ENCODE assay signal across 8 cellular contexts in the genomic region with DNA sequence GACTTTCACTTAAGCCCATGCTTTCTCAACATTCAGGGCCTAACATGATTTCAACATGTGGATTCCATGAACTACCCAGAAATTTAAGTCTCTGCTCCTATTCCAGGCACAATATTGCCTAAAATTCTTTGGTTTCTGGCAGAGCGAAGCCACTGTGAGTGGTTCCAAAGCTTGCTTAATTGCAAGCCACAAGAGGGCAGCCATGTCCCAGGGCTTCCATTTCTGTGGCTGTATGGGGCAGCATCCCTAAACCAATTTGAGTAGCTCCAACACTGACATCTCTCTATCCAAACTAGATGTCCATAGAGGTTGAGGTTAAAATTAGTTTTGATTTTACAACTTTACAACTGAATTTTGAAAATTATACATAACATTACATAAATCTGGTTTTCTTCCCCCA. TPM values are rescaled to one million over a fixed set of nuclear protein-coding genes. Genes with fewer than 3 reads are reported as not detected.
DNase-seq lines count a peak whose midpoint lies in the region; ATAC-seq, FAIRE-seq and TF ChIP-seq lines count a peak whose summit lies in the region.

No MANE protein-coding gene starts in this region.

- no peak overlapping the region for H3K4me3 ChIP-seq in DOHH2 (ENCODE audit: low read length)
- H3K4me3 ChIP-seq in HL-60 (replicated peaks; ENCODE audit: insufficient read depth, low read length), result no peak overlapping the region
- H3K4me3 ChIP-seq in WERI-Rb-1 (ENCODE audit: low read depth, low read length), result no peak overlapping the region
- no peak overlapping the region for H3K4me3 ChIP-seq in bronchial epithelial cell (ENCODE audit: low read depth, low read length)
- no peak overlapping the region for H3K4me3 ChIP-seq in liver (ENCODE audit: low read depth in 1 of 3, low read length in 3 of 3)

- H3K4me2 ChIP-seq in DOHH2 (ENCODE audit: low read length), result no peak overlapping the region

- H3K27me3 ChIP-seq in DOHH2 (ENCODE audit: control insufficient read depth, low read length) (peaks cover 8% of the 10 kb centered on the region; the same call in 1 of the 2 replicates), HL-60 (ENCODE audit: insufficient read depth, poor library complexity, severe bottlenecking) (no peaks in the 10 kb centered on the region), WERI-Rb-1 (ENCODE audit: insufficient read depth, low read depth, severe bottlenecking) (no peaks in the 10 kb centered on the region), bronchial epithelial cell (ENCODE audit: control insufficient read depth, insufficient read depth, low read length) (no peaks in the 10 kb centered on the region), liver (ENCODE audit: control insufficient read depth in 4 of 4, insufficient read depth in 4 of 4, low read length in 3 of 4) (no peaks in the 10 kb centered on the region)

- H3K79me2 ChIP-seq in DOHH2 (ENCODE audit: control insufficient read depth, low read length), result no peaks in the 10 kb centered on the region

- TF ChIP-seq CTCF in DOHH2 (IDR thresholded peaks at IDR 0.05; ENCODE audit: low read depth, low read length, poor library complexity, severe bottlenecking) (peak; percentile 83), HL-60 (IDR thresholded peaks at IDR 0.05; ENCODE audit: insufficient read depth, low read length) (peak; percentile 68), WERI-Rb-1 (IDR thresholded peaks at IDR 0.05; ENCODE audit: low read depth, low read length) (peak; percentile 68), bronchial epithelial cell (IDR thresholded peaks at IDR 0.05; ENCODE audit: insufficient read depth, low read length, severe bottlenecking) (peak; percentile 81), liver (IDR thresholded peaks at IDR 0.05; ENCODE audit: low read depth, low read length, missing input control) (peak; percentile 86)

- no peaks in the 10 kb centered on the region for H3K9me3 ChIP-seq in DOHH2 (ENCODE audit: control insufficient read depth, insufficient read depth, low read length)
- H3K9me3 ChIP-seq in WERI-Rb-1 (ENCODE audit: severe bottlenecking), result no peaks in the 10 kb centered on the region
- H3K9me3 ChIP-seq in liver (ENCODE audit: control insufficient read depth in 4 of 4, low read length in 3 of 4), result no peaks in the 10 kb centered on the region

- peak; percentile 100 for TF ChIP-seq RAD21 in liver (IDR thresholded peaks at IDR 0.05)

- DNase-seq in HL-60 (ENCODE audit: low read depth in 1 of 2, low spot score in 1 of 2), result peak; percentile 21 to 62
- peak; percentile 49 for DNase-seq in WERI-Rb-1
- peak; percentile 51 for DNase-seq in bronchial epithelial cell (ENCODE audit: low read depth)
- peak; percentile 23 to 42 for DNase-seq in stimulated activated CD8-positive, alpha-beta memory T cell treated with anti-CD3 and anti-CD28 coated beads, Interleukin-15, amount 100 ng/mL, for 4 hours (ENCODE audit: low read depth in 2 of 2)
- no peak for DNase-seq in SK-N-DZ (ENCODE audit: low spot score)

- no peak for FAIRE-seq in bronchial epithelial cell (lab: Jason Lieb, UNC)

- H3K9ac ChIP-seq in liver (ENCODE audit: low read depth in 1 of 2, low read length in 2 of 2), result no peak overlapping the region

- no peaks in the 10 kb centered on the region for H4K20me1 ChIP-seq in DOHH2 (ENCODE audit: control insufficient read depth, insufficient read depth, low read depth, low read length)

- H3K36me3 ChIP-seq in DOHH2 (ENCODE audit: control insufficient read depth, low read length) (no peaks in the 10 kb centered on the region), WERI-Rb-1 (no peaks in the 10 kb centered on the region), bronchial epithelial cell (ENCODE audit: control insufficient read depth, insufficient read depth, low read length) (no peaks in the 10 kb centered on the region), liver (ENCODE audit: control insufficient read depth in 4 of 4, insufficient read depth in 3 of 4, low read depth in 1 of 4, low read length in 3 of 4) (no peaks in the 10 kb centered on the region)

- ATAC-seq in GM21360 (IDR thresholded peaks at IDR 0.05; ENCODE audit: unreplicated experiment), result peak; percentile 92

- H3K4me1 ChIP-seq in DOHH2 (ENCODE audit: control insufficient read depth, low read length), result no peaks in the 10 kb centered on the region
- no peaks in the 10 kb centered on the region for H3K4me1 ChIP-seq in liver (ENCODE audit: control insufficient read depth in 4 of 4, insufficient read depth in 4 of 4, low read length in 3 of 4)

- H3K9me2 ChIP-seq in DOHH2 (replicated peaks; ENCODE audit: control insufficient read depth, low read length), result no peaks in the 10 kb centered on the region

- 60% methylated on average over 1 of the region's 1 CpG for WGBS in liver

- H3K27ac ChIP-seq in DOHH2 (ENCODE audit: low read depth, low read length) (no peak overlapping the region), HL-60 (replicated peaks) (no peak overlapping the region), WERI-Rb-1 (no peak overlapping the region), liver (ENCODE audit: low read depth in 1 of 2, low read length in 2 of 2) (no peak overlapping the region)

- H3F3A ChIP-seq in DOHH2 (ENCODE audit: control insufficient read depth, insufficient read depth), result no peaks in the 10 kb centered on the region

TF ChIP-seq in liver, 16 proteins besides CTCF, POLR2A, EP300 and RAD21:
- TF ChIP-seq JUND (IDR thresholded peaks at IDR 0.05), result no peak
- no peak for TF ChIP-seq SP1 (IDR thresholded peaks at IDR 0.05)
- TF ChIP-seq TAF1 (conservative IDR thresholded peaks at IDR 0.05), result no peak
- no peak for TF ChIP-seq YY1 (IDR thresholded peaks at IDR 0.05)
- TF ChIP-seq HNF4G (IDR thresholded peaks at IDR 0.05), result no peak
- TF ChIP-seq RXRA (IDR thresholded peaks at IDR 0.05), result peak in 1 of 2 donors; percentile 5
- TF ChIP-seq GABPA (IDR thresholded peaks at IDR 0.05 in 1 of 2, conservative IDR thresholded peaks at IDR 0.05 in 1 of 2), result no peak
- TF ChIP-seq, protein P1, sequence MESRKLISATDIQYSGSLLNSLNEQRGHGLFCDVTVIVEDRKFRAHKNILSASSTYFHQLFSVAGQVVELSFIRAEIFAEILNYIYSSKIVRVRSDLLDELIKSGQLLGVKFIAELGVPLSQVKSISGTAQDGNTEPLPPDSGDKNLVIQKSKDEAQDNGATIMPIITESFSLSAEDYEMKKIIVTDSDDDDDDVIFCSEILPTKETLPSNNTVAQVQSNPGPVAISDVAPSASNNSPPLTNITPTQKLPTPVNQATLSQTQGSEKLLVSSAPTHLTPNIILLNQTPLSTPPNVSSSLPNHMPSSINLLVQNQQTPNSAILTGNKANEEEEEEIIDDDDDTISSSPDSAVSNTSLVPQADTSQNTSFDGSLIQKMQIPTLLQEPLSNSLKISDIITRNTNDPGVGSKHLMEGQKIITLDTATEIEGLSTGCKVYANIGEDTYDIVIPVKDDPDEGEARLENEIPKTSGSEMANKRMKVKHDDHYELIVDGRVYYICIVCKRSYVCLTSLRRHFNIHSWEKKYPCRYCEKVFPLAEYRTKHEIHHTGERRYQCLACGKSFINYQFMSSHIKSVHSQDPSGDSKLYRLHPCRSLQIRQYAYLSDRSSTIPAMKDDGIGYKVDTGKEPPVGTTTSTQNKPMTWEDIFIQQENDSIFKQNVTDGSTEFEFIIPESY (IDR thresholded peaks at IDR 0.05), result no peak

RNA-seq across cellular contexts. Expression of a gene that starts 56.3 kb away (rescaled TPM):
- total RNA-seq in bronchial epithelial cell, result 8.7 and 9.7 TPM in 2 replicates
- 1 to 10 TPM; 4.8 to 5.9 TPM for total RNA-seq in liver
- polyA plus RNA-seq in liver, result 1 to 10 TPM; 3.2 to 6.6 TPM
- 0.02 TPM in 1 of 2 replicates, not detected in the other for polyA plus RNA-seq in SK-N-DZ (2014; cell fraction: cytosol; rRNA removed)
- polyA plus RNA-seq in SK-N-DZ (2014; cell fraction: nucleus; rRNA removed), result not detected in 2 replicates
